ENCODE assay signal across 20 cellular contexts in genomic region chr10:36171546-36171945, GRCh38.
DNase-seq lines count a peak whose midpoint lies in the region; ATAC-seq, FAIRE-seq and TF ChIP-seq lines count a peak whose summit lies in the region.
"Had no signal": no experiment of that assay in that cellular context is flagged by ENCODE, and none has a peak within 500 bp of the region (broad histone marks: within the 10 kb centered on the region; RNA-seq: fewer than 3 reads in every experiment).

No MANE protein-coding gene starts in this region.

- no peaks in the 10 kb centered on the region for H3K36me3 ChIP-seq in tibial artery
- no peaks in the 10 kb centered on the region for H3K36me3 ChIP-seq in kidney (ENCODE audit: control insufficient read depth in 1 of 2, insufficient read depth in 2 of 2, low read length in 2 of 2)
- H3K36me3 ChIP-seq in effector memory CD4-positive, alpha-beta T cell (ENCODE audit: control insufficient read depth, insufficient read depth, low read length): no peaks in the 10 kb centered on the region

- H3K9ac ChIP-seq in kidney (ENCODE audit: low read length in 2 of 2): no peak overlapping the region

- peaks cover 0 to 25% (median 23%) of the 10 kb centered on the region in 4 donors for H3K4me1 ChIP-seq in tibial artery
- no peaks in the 10 kb centered on the region for H3K4me1 ChIP-seq in kidney (ENCODE audit: control insufficient read depth in 1 of 2, insufficient read depth in 1 of 2, low read depth in 1 of 2, low read length in 2 of 2)
- H3K4me1 ChIP-seq in effector memory CD4-positive, alpha-beta T cell (ENCODE audit: control insufficient read depth, insufficient read depth, low read length, poor library complexity, severe bottlenecking): no peaks in the 10 kb centered on the region

- H3K9me3 ChIP-seq in tibial artery (no peaks in the 10 kb centered on the region), kidney (ENCODE audit: control insufficient read depth in 1 of 2, low read length in 2 of 2) (no peaks in the 10 kb centered on the region)
- no peaks in the 10 kb centered on the region for H3K9me3 ChIP-seq in effector memory CD4-positive, alpha-beta T cell (ENCODE audit: control insufficient read depth, low read length)

- no peak overlapping the region for H3K4me3 ChIP-seq in tibial artery
- no peak overlapping the region for H3K4me3 ChIP-seq in kidney (ENCODE audit: low read length in 2 of 2)
- no peak overlapping the region for H3K4me3 ChIP-seq in effector memory CD4-positive, alpha-beta T cell (ENCODE audit: insufficient read depth, low read depth, low read length, poor library complexity, severe bottlenecking)

- DNase-seq in H4 (ENCODE audit: low spot score) (peak; percentile 6), astrocyte of the hippocampus (ENCODE audit: low read depth, low spot score) (peak; percentile 9), left kidney (ENCODE audit: low read depth, low spot score) (peak; percentile 38), tibial artery (no peak), kidney (no peak)
- DNase-seq in effector memory CD4-positive, alpha-beta T cell: no peak
- DNase-seq: activated CD8-positive, alpha-beta memory T cell treated with anti-CD3 and anti-CD28 coated beads for 24 hours; activated effector memory CD4-positive, alpha-beta T cell treated with Interleukin-2 at 50 U/mL for 16 hours; amygdala; CD4-positive, CD25-positive, alpha-beta regulatory T cell; cortex of kidney; erythroblast; left colon; naive B cell; NCI-H187 treated with DMSO at 0.1 percent for 48 hours; NCI-H526; OCI-M1; SW 1271 had no signal

- H3K27me3 ChIP-seq in tibial artery: no peaks in the 10 kb centered on the region
- H3K27me3 ChIP-seq in effector memory CD4-positive, alpha-beta T cell (replicated peaks; ENCODE audit: control insufficient read depth, insufficient read depth, low read length, poor library complexity, severe bottlenecking): no peaks in the 10 kb centered on the region

- H3K27ac ChIP-seq in tibial artery: peak overlapping the region; percentile 57 to 69
- H3K27ac ChIP-seq in kidney (ENCODE audit: low read depth in 2 of 2, low read length in 2 of 2): no peak overlapping the region
- H3K27ac ChIP-seq in effector memory CD4-positive, alpha-beta T cell (ENCODE audit: insufficient read depth, low read length, poor library complexity, severe bottlenecking): no peak overlapping the region

- TF ChIP-seq CTCF in tibial artery (IDR thresholded peaks at IDR 0.05) (no peak), kidney (IDR thresholded peaks at IDR 0.05; ENCODE audit: borderline replicate concordance, extremely low read depth, insufficient read depth) (no peak)

- ATAC-seq in GM21381 (IDR thresholded peaks at IDR 0.05; ENCODE audit: unreplicated experiment): no peak
- ATAC-seq: HCT116, left colon had no signal

- intact Hi-C loops in tibial artery (cut with DNase I; ENCODE audit: low total_unique reads): no loop called here
- intact Hi-C loops in kidney (cut with DNase I): no loop called here

- no peak for FAIRE-seq in kidney (lab: Jason Lieb, UNC)

Comparison
In these comparisons a context has a peak if more than half of its experiments do, and no peak if none do; other contexts are left out.
1. DNase-seq: peak in H4 (single experiment), astrocyte of the hippocampus (single experiment) and left kidney (single experiment); none in tibial artery (0 of 2), kidney (single experiment) and effector memory CD4-positive, alpha-beta T cell (0 of 3).
2. H3K27ac ChIP-seq: peak in tibial artery (2 of 2); none in kidney (0 of 2) and effector memory CD4-positive, alpha-beta T cell (single experiment).